Comparison of ENCODE assay signal across 9 cellular contexts in the genomic region with DNA sequence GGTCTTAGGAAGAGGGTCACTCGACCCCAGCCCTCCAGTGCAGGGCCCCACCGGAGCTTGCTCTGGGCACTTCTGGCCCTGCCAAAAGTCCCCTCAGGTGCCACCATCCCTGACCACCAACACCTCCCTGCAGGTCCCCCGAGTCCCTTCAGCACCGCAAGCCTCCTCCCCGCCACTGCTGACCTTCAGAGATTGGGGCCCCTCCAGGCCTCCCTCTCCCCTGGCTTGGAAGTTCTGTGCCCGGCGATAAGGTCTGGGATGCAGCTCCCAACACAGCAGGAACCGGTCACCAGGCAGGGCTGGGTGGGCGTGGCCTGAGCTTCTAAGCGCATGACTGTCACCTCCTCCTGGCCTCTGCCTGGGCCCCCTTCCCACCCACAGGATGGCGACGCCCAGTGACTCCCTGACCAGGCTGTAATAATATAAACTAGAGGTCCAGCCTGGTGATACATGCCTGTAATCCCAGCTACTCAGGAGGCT. TPM values are rescaled to one million over a fixed set of nuclear protein-coding genes. Genes with fewer than 3 reads are reported as not detected.
DNase-seq lines count a peak whose midpoint lies in the region; ATAC-seq and TF ChIP-seq lines count a peak whose summit lies in the region.
"Had no signal": no experiment of that assay in that cellular context is flagged by ENCODE, and none has a peak within 500 bp of the region (broad histone marks: within the 10 kb centered on the region; RNA-seq: fewer than 3 reads in every experiment).

No MANE protein-coding gene starts in this region.

- no peak for TF ChIP-seq CTCF in BE2C (IDR thresholded peaks at IDR 0.05; ENCODE audit: low read depth, low read length)
- no peak for TF ChIP-seq CTCF in mucosa of descending colon (IDR thresholded peaks at IDR 0.05)

- DNase-seq in BE2C (peak; percentile 52), NCI-H226 (peak; percentile 55), dedifferentiated amniotic fluid mesenchymal stem cell (ENCODE audit: extremely low spot score) (peak; percentile 31), mucosa of descending colon (peak in 2 of 3 donors; percentile 69 to 80), NCI-H1694 treated with DMSO at 0.1 percent for 48 hours (lab: John Stamatoyannopoulos, UW) (no peak)
- no peak for DNase-seq in activated CD4-positive, alpha-beta T cell treated with anti-CD3 and anti-CD28 coated beads for 1 hour

- intact Hi-C loops in mucosa of descending colon (cut with DNase I, micrococcal nuclease) = no loop called here

- H3K4me3 ChIP-seq in BE2C (ENCODE audit: low read depth, low read length) (no peak overlapping the region), mucosa of descending colon (no peak overlapping the region)

- peaks cover 11% of the 10 kb centered on the region for H3K27me3 ChIP-seq in BE2C

- peak; percentile 13 for ATAC-seq in mucosa of descending colon
- ATAC-seq in HG03565 (IDR thresholded peaks at IDR 0.05; ENCODE audit: unreplicated experiment) = no peak
- ATAC-seq in HG03571 (IDR thresholded peaks at IDR 0.05; ENCODE audit: unreplicated experiment) = no peak
- ATAC-seq: activated naive CD4-positive, alpha-beta T cell treated with anti-CD3 and anti-CD28 coated beads, Interleukin-2, amount 50 U/mL, for 72 hours had no signal

- H3K36me3 ChIP-seq in BE2C (no peaks in the 10 kb centered on the region), mucosa of descending colon (ENCODE audit: low read depth) (no peaks in the 10 kb centered on the region)

- peaks cover 23% of the 10 kb centered on the region for H3K4me1 ChIP-seq in BE2C
- peaks cover 55% of the 10 kb centered on the region for H3K4me1 ChIP-seq in mucosa of descending colon (ENCODE audit: low read depth)

- H3K9me3 ChIP-seq in BE2C (no peaks in the 10 kb centered on the region), mucosa of descending colon (no peaks in the 10 kb centered on the region)

RNA-seq across cellular contexts. Expression of a gene that starts 11.2 kb away (rescaled TPM):
- 21.7 TPM for polyA plus RNA-seq in BE2C (2012; ENCODE audit: insufficient read depth, insufficient read length, low read depth)
- total RNA-seq in mucosa of descending colon = 100 to 1,000 TPM in 2 of 3 donors, 10 to 100 TPM in 1; 71.4 to 218 (median 129) TPM

RNA-seq across cellular contexts. Expression of a gene that starts 29.7 kb away (rescaled TPM):
- 27.8 TPM for polyA plus RNA-seq in BE2C (2012; ENCODE audit: insufficient read depth, insufficient read length, low read depth)
- total RNA-seq in mucosa of descending colon = 10 to 100 TPM in 1 of 3 donors, 1 to 10 TPM in 2; 2.9 to 20.9 (median 7.6) TPM

RNA-seq across cellular contexts. Expression of a gene that starts 37.9 kb away (rescaled TPM):
- polyA plus RNA-seq in BE2C (2012; ENCODE audit: insufficient read depth, insufficient read length, low read depth) = 391 TPM
- 100 to 1,000 TPM in 2 of 3 donors, 10 to 100 TPM in 1; 76.5 to 185 (median 113) TPM for total RNA-seq in mucosa of descending colon

Comparison
In these comparisons a context has a peak if more than half of its experiments do, and no peak if none do; other contexts are left out.
1. DNase-seq: peak in BE2C (single experiment), NCI-H226 (single experiment), dedifferentiated amniotic fluid mesenchymal stem cell (single experiment) and mucosa of descending colon (2 of 3); none in activated CD4-positive, alpha-beta T cell treated with anti-CD3 and anti-CD28 coated beads for 1 hour (single experiment) and NCI-H1694 treated with DMSO at 0.1 percent for 48 hours (single experiment).